ENCODE assay signal across 19 cellular contexts in genomic region chr17:80836971-80837481, GRCh38.
DNase-seq lines count a peak whose midpoint lies in the region; ATAC-seq, FAIRE-seq and TF ChIP-seq lines count a peak whose summit lies in the region.
"Had no signal": no experiment of that assay in that cellular context is flagged by ENCODE, and none has a peak within 500 bp of the region (broad histone marks: within the 10 kb centered on the region; RNA-seq: fewer than 3 reads in every experiment).

No MANE protein-coding gene starts in this region.

- H3K9ac ChIP-seq in H1 (replicated peaks in 1 of 4; ENCODE audit: extremely low read depth in 1 of 4, low read depth in 3 of 4, low read length in 3 of 4) = no peak overlapping the region

- no peak overlapping the region for H3K4me3 Mint-ChIP-seq in activated naive CD4-positive, alpha-beta T cell treated with anti-CD3 and anti-CD28 coated beads, Interleukin-2, amount 50 U/mL, for 24 hours
- H3K4me3 Mint-ChIP-seq: central memory CD8-positive, alpha-beta T cell had no signal

- no peak overlapping the region for H2BK20ac ChIP-seq in H1 (ENCODE audit: low read length)

- H2BK12ac ChIP-seq in H1 (ENCODE audit: low read depth, low read length) = no peak overlapping the region

- peak overlapping the region; percentile 55 for H3K27ac Mint-ChIP-seq in activated naive CD4-positive, alpha-beta T cell treated with anti-CD3 and anti-CD28 coated beads, Interleukin-2, amount 50 U/mL, for 24 hours
- H3K27ac Mint-ChIP-seq in activated naive CD4-positive, alpha-beta T cell treated with anti-CD3 and anti-CD28 coated beads, Interleukin-2, amount 50 U/mL, for 72 hours = peak overlapping the region in 1 of 2 donors; percentile 90

- 0 out of 2 replicates have a peak, but pooled peaks cover 3% of the 10 kb centered on the region for H3K36me3 ChIP-seq in RWPE2 (ENCODE audit: low read depth)
- H3K36me3 ChIP-seq in H1 (ENCODE audit: control insufficient read depth in 2 of 4, insufficient read depth in 4 of 4, low read length in 3 of 4) = no peaks in the 10 kb centered on the region; a peak in 2 of 8 replicates
- H3K36me3 ChIP-seq: prostate gland had no signal

- H2BK15ac ChIP-seq in H1 (ENCODE audit: low read length) = no peak overlapping the region

- H3K4me3 ChIP-seq in RWPE2 (ENCODE audit: severe bottlenecking) (no peak overlapping the region), H1 (ENCODE audit: extremely low read depth in 1 of 4, insufficient read depth in 2 of 4, low read depth in 3 of 4, low read length in 4 of 4) (no peak overlapping the region)
- H3K4me3 ChIP-seq: prostate gland, testis had no signal

- CTCF ChIA-PET in H1 (lab: Charles Lee; ENCODE audit: partially characterized antibody) = interaction anchor here (0.9 to 1.4 kb wide), 4 partner anchors 8 to 62 kb away, joined by 3 to 5 read pairs (median 4); no protein-coding TSS in a partner anchor

- no peak for DNase-seq in activated naive CD4-positive, alpha-beta T cell treated with anti-CD3 and anti-CD28 coated beads, Interleukin-2, amount 50 U/mL, for 72 hours (ENCODE audit: low spot score in 2 of 2)
- peak; percentile 60 for DNase-seq in RWPE2 (ENCODE audit: low spot score)
- no peak for DNase-seq in H1 (ENCODE audit: low read depth in 1 of 2, low spot score in 2 of 2)
- DNase-seq in T1000 (lab: John Stamatoyannopoulos, UW) = no peak
- DNase-seq in left ventricle myocardium superior = no peak
- DNase-seq in SKM-1 treated with dmso at 0.1 percent for 144 hours (lab: John Stamatoyannopoulos, UW; ENCODE audit: unreplicated experiment) = no peak
- DNase-seq: activated CD8-positive, alpha-beta memory T cell treated with anti-CD3 and anti-CD28 coated beads for 24 hours; DMS79 treated with DMSO at 0.1 percent for 48 hours; HCEC 1CT; islet precursor cell; KG1; NCI-H1436 treated with DMSO at 0.1 percent for 48 hours; NCI-H510A; stimulated activated CD4-positive, alpha-beta T cell treated with anti-CD3 and anti-CD28 coated beads, Interleukin-15, amount 100 ng/mL, for 24 hours had no signal

- H3K36me3 Mint-ChIP-seq in activated naive CD4-positive, alpha-beta T cell treated with anti-CD3 and anti-CD28 coated beads, Interleukin-2, amount 50 U/mL, for 24 hours = peaks cover 5% of the 10 kb centered on the region
- H3K36me3 Mint-ChIP-seq in activated naive CD4-positive, alpha-beta T cell treated with anti-CD3 and anti-CD28 coated beads, Interleukin-2, amount 50 U/mL, for 72 hours = peaks cover 0 to 18% of the 10 kb centered on the region in 2 donors

- no peak overlapping the region for H4K5ac ChIP-seq in H1 (ENCODE audit: insufficient read length, low read depth, low read length)

- no peaks in the 10 kb centered on the region for H3K79me2 ChIP-seq in H1 (ENCODE audit: control insufficient read depth in 1 of 2, insufficient read depth in 2 of 2, low read length in 2 of 2)

- H4K8ac ChIP-seq in H1 (ENCODE audit: extremely low read depth, insufficient read depth, low read length) = peak overlapping the region; percentile 84; the same call in 1 of the 2 replicates

- H4K91ac ChIP-seq in H1 (replicated peaks; ENCODE audit: insufficient read length, low read length) = peak overlapping the region; percentile 51

- no peak for TF ChIP-seq EP300 in H1 (IDR thresholded peaks at IDR 0.05; ENCODE audit: borderline replicate concordance in 1 of 2, low read depth in 2 of 2, low read length in 2 of 2)

- H3K9me3 Mint-ChIP-seq in activated naive CD4-positive, alpha-beta T cell treated with anti-CD3 and anti-CD28 coated beads, Interleukin-2, amount 50 U/mL, for 24 hours = no peaks in the 10 kb centered on the region
- H3K9me3 Mint-ChIP-seq in activated naive CD4-positive, alpha-beta T cell treated with anti-CD3 and anti-CD28 coated beads, Interleukin-2, amount 50 U/mL, for 72 hours = no peaks in the 10 kb centered on the region
- H3K9me3 Mint-ChIP-seq: central memory CD8-positive, alpha-beta T cell had no signal

- no peaks in the 10 kb centered on the region for H3K23me2 ChIP-seq in H1 (ENCODE audit: low read depth, low read length)

- no peaks in the 10 kb centered on the region for H3K9me3 ChIP-seq in RWPE2 (ENCODE audit: severe bottlenecking)
- peaks cover 0 to 12% of the 10 kb centered on the region in 2 experiments; a peak in 1 of 4 replicates for H3K9me3 ChIP-seq in H1 (ENCODE audit: insufficient read depth in 2 of 2, low read depth in 1 of 2, low read length in 1 of 2)
- H3K9me3 ChIP-seq: prostate gland, testis had no signal

- no peak overlapping the region for H2BK120ac ChIP-seq in H1 (replicated peaks; ENCODE audit: low read depth, low read length)

- no peaks in the 10 kb centered on the region for H3K27me3 Mint-ChIP-seq in activated naive CD4-positive, alpha-beta T cell treated with anti-CD3 and anti-CD28 coated beads, Interleukin-2, amount 50 U/mL, for 24 hours
- H3K27me3 Mint-ChIP-seq: central memory CD8-positive, alpha-beta T cell had no signal

- H3K4me1 ChIP-seq in RWPE2 (ENCODE audit: insufficient read depth, poor library complexity, severe bottlenecking) (peaks cover 10% of the 10 kb centered on the region), H1 (replicated peaks in 1 of 4; ENCODE audit: control insufficient read depth in 3 of 4, insufficient read depth in 4 of 4, low read length in 3 of 4) (peaks cover 4 to 18% (median 9%) of the 10 kb centered on the region in 4 experiments; a peak in 6 of 7 replicates)
- H3K4me1 ChIP-seq: prostate gland had no signal

- TF ChIP-seq POLR2A in H1 (IDR thresholded peaks at IDR 0.05; ENCODE audit: control extremely low read depth in 1 of 2, low read depth in 2 of 2, low read length in 2 of 2) = no peak

- no peak overlapping the region for H3K56ac ChIP-seq in H1 (replicated peaks; ENCODE audit: insufficient read length, low read depth, low read length)

- no peak overlapping the region for H3K23ac ChIP-seq in H1 (ENCODE audit: insufficient read length)

- POLR2A ChIA-PET in H1 (lab: Charles Lee; ENCODE audit: partially characterized antibody) = interaction anchor here (0.5 to 0.9 kb wide), 3 partner anchors 9 to 292 kb away, joined by 3 read pairs; no protein-coding TSS in a partner anchor

- H3K18ac ChIP-seq in H1 (ENCODE audit: extremely low read depth, low read length) = no peak overlapping the region; the same call in 1 of the 2 replicates

- TF ChIP-seq RAD21 in H1 (IDR thresholded peaks at IDR 0.05 in 1 of 2, conservative IDR thresholded peaks at IDR 0.05 in 1 of 2; ENCODE audit: low read depth in 2 of 2, low read length in 2 of 2) = no peak

- H3K4me2 ChIP-seq in H1 (ENCODE audit: insufficient read depth in 1 of 2, low read depth in 2 of 2, low read length in 2 of 2) = no peak overlapping the region

- H3K27me3 ChIP-seq in RWPE2 (ENCODE audit: insufficient read depth, poor library complexity, severe bottlenecking) = no peaks in the 10 kb centered on the region
- no peaks in the 10 kb centered on the region for H3K27me3 ChIP-seq in H1 (replicated peaks in 1 of 4; ENCODE audit: control insufficient read depth in 3 of 4, extremely low read depth in 1 of 4, insufficient read depth in 3 of 4, low read length in 3 of 4)
- H3K27me3 ChIP-seq: testis had no signal

- H2AK5ac ChIP-seq in H1 (ENCODE audit: low read depth, low read length) = no peak overlapping the region

- 92% methylated on average over 15 of the region's 16 CpGs; no CpG with 5 or more reads in 1 of the 2 experiments for WGBS in H1 (ENCODE audit: extremely low coverage in 1 of 2, insufficient coverage in 1 of 2, insufficient read length in 1 of 2, insufficient replicate concordance in 2 of 2, low coverage in 1 of 2, low lambda C conversion rate in 2 of 2, missing lambda C conversion rate in 1 of 2), 2 experiments

- H2BK5ac ChIP-seq in H1 (ENCODE audit: low read depth, low read length) = no peak overlapping the region

- peaks cover 37% of the 10 kb centered on the region for H3K4me1 Mint-ChIP-seq in activated naive CD4-positive, alpha-beta T cell treated with anti-CD3 and anti-CD28 coated beads, Interleukin-2, amount 50 U/mL, for 24 hours

- no peak overlapping the region for H3K14ac ChIP-seq in H1 (ENCODE audit: insufficient read length)

- no peak overlapping the region for H2AFZ ChIP-seq in H1 (ENCODE audit: low read length)

- ATAC-seq in activated naive CD4-positive, alpha-beta T cell treated with anti-CD3 and anti-CD28 coated beads, Interleukin-2, amount 50 U/mL, for 72 hours = no peak
- ATAC-seq in RWPE2 (ENCODE audit: low read depth) = no peak
- no peak for ATAC-seq in left ventricle myocardium superior

- H3K27ac ChIP-seq in RWPE2 (ENCODE audit: poor library complexity, severe bottlenecking) (no peak overlapping the region), H1 (ENCODE audit: low read depth, low read length) (no peak overlapping the region), temporal lobe (ENCODE audit: low read depth, low read length) (peak overlapping the region; percentile 42)
- H3K27ac ChIP-seq: prostate gland, testis had no signal

- TF ChIP-seq CTCF in RWPE2 (IDR thresholded peaks at IDR 0.05; ENCODE audit: poor library complexity, severe bottlenecking) (no peak), H1 (IDR thresholded peaks at IDR 0.05; ENCODE audit: control extremely low read depth in 1 of 3, insufficient read depth in 1 of 3, low read depth in 1 of 3, low read length in 3 of 3) (no peak)

- FAIRE-seq in H1 (lab: Jason Lieb, UNC) = no peak

- H3K4ac ChIP-seq in H1 (replicated peaks; ENCODE audit: insufficient read length, low read depth, low read length) = no peak overlapping the region

- H4K20me1 ChIP-seq in H1 (replicated peaks in 1 of 2; ENCODE audit: control insufficient read depth in 1 of 2, insufficient read depth in 2 of 2, low read length in 2 of 2) = no peaks in the 10 kb centered on the region

- intact Hi-C loops in left ventricle myocardium superior (cut with micrococcal nuclease) = no loop called here

- H3K79me1 ChIP-seq in H1 (ENCODE audit: low read depth, low read length) = no peaks in the 10 kb centered on the region

TF ChIP-seq in H1, 55 proteins besides CTCF, POLR2A, EP300 and RAD21 (continues in another document):
- TF ChIP-seq E2F6 (IDR thresholded peaks at IDR 0.05) (no peak), RBBP5 (IDR thresholded peaks at IDR 0.05; ENCODE audit: borderline replicate concordance, low read depth, low read length) (no peak), RFX5 (IDR thresholded peaks at IDR 0.05; ENCODE audit: borderline replicate concordance, low read depth, low read length) (no peak), SP2 (IDR thresholded peaks at IDR 0.05; ENCODE audit: low read length) (no peak), TAF1 (IDR thresholded peaks at IDR 0.05; ENCODE audit: low read depth, low read length) (no peak), CEBPB (IDR thresholded peaks at IDR 0.05; ENCODE audit: low read depth, low read length) (no peak), FOSL1 (IDR thresholded peaks at IDR 0.05; ENCODE audit: insufficient read depth, low read depth, low read length) (no peak), POU5F1 (IDR thresholded peaks at IDR 0.05; ENCODE audit: low read depth, low read length) (no peak), SUZ12 (IDR thresholded peaks at IDR 0.05; ENCODE audit: low read length) (no peak)
